In the genomic region with DNA sequence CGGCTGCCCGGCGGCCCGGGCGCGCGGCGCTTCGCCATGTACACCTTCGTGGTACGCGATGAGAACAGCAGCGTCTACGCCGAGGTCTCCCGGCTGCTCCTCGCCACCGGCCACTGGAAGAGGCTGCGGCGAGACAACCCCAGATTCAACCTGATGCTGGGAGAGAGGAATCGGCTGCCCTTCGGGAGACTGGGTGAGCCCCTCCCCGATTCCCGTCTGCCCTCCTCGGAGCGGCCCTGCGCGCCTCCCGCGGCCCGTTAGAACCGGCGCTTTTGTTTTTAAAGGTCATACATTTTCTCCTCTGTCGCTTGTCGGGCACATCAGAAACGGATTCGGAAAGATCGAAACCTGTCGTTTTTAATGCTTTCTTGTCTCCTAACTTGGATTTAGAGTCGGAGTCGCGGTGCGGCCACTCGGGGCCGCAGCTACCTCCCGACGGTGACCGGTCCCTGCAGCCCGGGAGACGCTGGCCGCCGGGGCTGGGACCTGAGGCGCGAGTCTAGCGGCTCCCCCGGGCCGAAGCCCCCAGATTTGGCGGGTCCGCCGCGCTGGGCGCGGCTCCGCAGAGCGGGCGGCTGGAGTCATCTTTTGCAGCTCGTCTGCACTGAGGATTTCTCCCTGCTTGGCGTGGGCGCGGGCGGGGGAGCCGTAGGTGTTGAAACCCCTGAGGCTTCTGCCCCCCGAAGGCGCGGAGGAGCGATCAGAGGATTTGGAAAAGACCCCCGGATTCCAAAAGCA, we compare ENCODE assay signal across 8 cellular contexts. TPM values are rescaled to one million over a fixed set of nuclear protein-coding genes. Genes with fewer than 3 reads are reported as not detected.
DNase-seq lines count a peak whose midpoint lies in the region; ATAC-seq and TF ChIP-seq lines count a peak whose summit lies in the region.

No MANE protein-coding gene starts in this region.

- no peaks in the 10 kb centered on the region for H3K27me3 ChIP-seq in right lobe of liver

- ATAC-seq in GM21529 (IDR thresholded peaks at IDR 0.05; ENCODE audit: unreplicated experiment) (peak; percentile 11), right lobe of liver (peak; percentile 5 to 28 (median 22))

- under 1% methylated on average over 33 of the region's 77 CpGs for WGBS in right lobe of liver (ENCODE audit: insufficient coverage, low coverage, low lambda C conversion rate, missing lambda C conversion rate)

- no peak for TF ChIP-seq CTCF in right lobe of liver (IDR thresholded peaks at IDR 0.05)

- no peaks in the 10 kb centered on the region for H3K9me3 Mint-ChIP-seq in activated CD4-positive, alpha-beta T cell treated with anti-CD3 and anti-CD28 coated beads, Interleukin-2, amount 10 ng/mL, durations not matched to agents 24 days and 14 days

- peak; percentile 65 for DNase-seq in D341Med (ENCODE audit: low spot score)
- peak; percentile 28 for DNase-seq in LoVo (ENCODE audit: low spot score)
- DNase-seq in activated CD4-positive, alpha-beta T cell treated with anti-CD3 and anti-CD28 coated beads, Interleukin-2, amount 10 ng/mL, durations not matched to agents 24 days and 14 days: peak; percentile 80
- peak; percentile 59 for DNase-seq in dermis blood vessel endothelial cell
- DNase-seq in right lobe of liver: peak; percentile 40 to 62 (median 59)
- peak; percentile 14 for DNase-seq in stimulated activated CD8-positive, alpha-beta memory T cell treated with anti-CD3 and anti-CD28 coated beads, Interleukin-12 subunit alpha, Interleukin-12 subunit beta, amount 100 ng/mL, for 4 hours (ENCODE audit: low read depth)
- no peak for DNase-seq in NCI-H2196 treated with DMSO at 0.1 percent for 48 hours (lab: John Stamatoyannopoulos, UW; ENCODE audit: unreplicated experiment)

- H3K4me1 ChIP-seq in right lobe of liver: peaks cover 0 to 10% (median 0%) of the 10 kb centered on the region in 4 donors

- H3K27ac Mint-ChIP-seq in activated CD4-positive, alpha-beta T cell treated with anti-CD3 and anti-CD28 coated beads, Interleukin-2, amount 10 ng/mL, durations not matched to agents 24 days and 14 days: peak overlapping the region; percentile 93

- peaks cover 45% of the 10 kb centered on the region for H3K4me1 Mint-ChIP-seq in activated CD4-positive, alpha-beta T cell treated with anti-CD3 and anti-CD28 coated beads, Interleukin-2, amount 10 ng/mL, durations not matched to agents 24 days and 14 days

- H3K9me3 ChIP-seq in right lobe of liver: no peaks in the 10 kb centered on the region

- peaks cover 28% of the 10 kb centered on the region for H3K36me3 Mint-ChIP-seq in activated CD4-positive, alpha-beta T cell treated with anti-CD3 and anti-CD28 coated beads, Interleukin-2, amount 10 ng/mL, durations not matched to agents 24 days and 14 days (ENCODE audit: low read depth)

- peak overlapping the region; percentile 20 to 77 (median 65) for H3K27ac ChIP-seq in right lobe of liver

- intact Hi-C loops in activated CD4-positive, alpha-beta T cell treated with anti-CD3 and anti-CD28 coated beads, Interleukin-2, amount 10 ng/mL, durations not matched to agents 24 days and 14 days (cut with micrococcal nuclease): loop anchor here (2.0 to 5.0 kb wide), 2 partner anchors 165 to 598 kb away; partner anchors contain the start of genes ANAPC1 and SLC20A1
- intact Hi-C loops in right lobe of liver (cut with DNase I): loop anchor here in 1 of 2 donors (10.0 kb wide), 1 partner anchor 92 kb away; no protein-coding TSS in a partner anchor

- no peak for TF ChIP-seq POLR2A in right lobe of liver (IDR thresholded peaks at IDR 0.05)

- no peaks in the 10 kb centered on the region for H3K36me3 ChIP-seq in right lobe of liver

- peaks cover 2% of the 10 kb centered on the region for H3K27me3 Mint-ChIP-seq in activated CD4-positive, alpha-beta T cell treated with anti-CD3 and anti-CD28 coated beads, Interleukin-2, amount 10 ng/mL, durations not matched to agents 24 days and 14 days

- H3K4me3 ChIP-seq in right lobe of liver: peak overlapping the region; percentile 67 to 85 (median 81)

- peak overlapping the region; percentile 95 for H3K4me3 Mint-ChIP-seq in activated CD4-positive, alpha-beta T cell treated with anti-CD3 and anti-CD28 coated beads, Interleukin-2, amount 10 ng/mL, durations not matched to agents 24 days and 14 days

RNA-seq across cellular contexts. Expression of gene TTL, which starts 0.5 kb away (rescaled TPM):
- total RNA-seq in activated CD4-positive, alpha-beta T cell treated with anti-CD3 and anti-CD28 coated beads, Interleukin-2, amount 10 ng/mL, durations not matched to agents 24 days and 14 days: 44.6 and 48.5 TPM in 2 replicates
- 20.8 and 27.6 TPM in 2 replicates for total RNA-seq in dermis blood vessel endothelial cell
- 10 to 100 TPM in 5 of 6 experiments, 1 to 10 TPM in 1; 8.1 to 29.6 (median 15.6) TPM for total RNA-seq in right lobe of liver

RNA-seq across cellular contexts. Expression of gene RGPD8, which starts 49.0 kb away (rescaled TPM):
- total RNA-seq in activated CD4-positive, alpha-beta T cell treated with anti-CD3 and anti-CD28 coated beads, Interleukin-2, amount 10 ng/mL, durations not matched to agents 24 days and 14 days: 13.9 and 15.6 TPM in 2 replicates
- total RNA-seq in dermis blood vessel endothelial cell: 10.5 and 16.2 TPM in 2 replicates
- total RNA-seq in right lobe of liver: 1 to 10 TPM; 5.1 to 9.3 (median 7.0) TPM

RNA-seq across cellular contexts. Expression of gene POLR1B, which starts 59.8 kb away (rescaled TPM):
- 71.9 and 84.5 TPM in 2 replicates for total RNA-seq in activated CD4-positive, alpha-beta T cell treated with anti-CD3 and anti-CD28 coated beads, Interleukin-2, amount 10 ng/mL, durations not matched to agents 24 days and 14 days
- total RNA-seq in dermis blood vessel endothelial cell: 16.8 and 22.0 TPM in 2 replicates
- total RNA-seq in right lobe of liver: 10 to 100 TPM; 12.2 to 20.5 (median 16.1) TPM
